ENCODE assay signal across 16 cellular contexts in the genomic region with DNA sequence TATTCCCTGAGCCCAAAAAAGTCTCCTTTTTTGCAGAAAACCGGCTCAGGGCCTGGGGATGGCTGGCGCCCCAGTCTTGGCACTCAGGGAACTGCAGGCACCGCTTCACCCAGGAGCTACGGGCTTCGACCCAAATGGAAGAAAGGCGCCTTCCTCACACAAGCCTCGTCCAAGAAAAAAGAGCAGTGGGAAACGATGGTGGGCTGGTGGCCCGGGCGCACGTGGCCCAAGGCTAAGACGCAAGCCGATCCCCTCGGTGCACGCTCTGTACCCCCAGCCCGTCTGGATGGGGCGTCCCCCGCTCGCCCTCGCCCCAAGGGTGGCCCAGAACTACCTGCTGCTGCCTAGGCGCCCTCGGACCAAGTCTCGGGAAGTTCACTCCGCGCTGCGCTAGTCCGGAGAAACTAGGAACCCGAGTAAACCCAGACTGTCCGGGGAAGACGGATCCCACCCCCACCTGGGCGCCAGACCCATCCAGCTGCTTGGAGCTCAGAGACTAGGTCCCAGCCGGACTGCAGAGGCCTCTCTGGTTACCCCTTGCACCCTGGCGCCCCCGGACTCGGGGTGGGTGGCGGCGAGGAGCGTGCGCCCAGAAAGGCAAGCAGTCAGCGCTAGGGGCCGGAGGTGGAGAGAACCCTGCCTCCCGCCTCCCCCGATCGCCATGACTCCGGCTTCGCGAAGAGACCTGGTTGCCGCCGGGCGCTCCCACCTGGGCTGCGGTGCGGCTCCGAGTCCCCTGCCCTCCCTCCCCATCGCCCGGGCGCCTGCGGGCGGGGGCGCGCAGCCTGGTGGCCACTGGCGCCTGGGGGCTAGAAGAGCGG.
DNase-seq lines count a peak whose midpoint lies in the region; ATAC-seq and TF ChIP-seq lines count a peak whose summit lies in the region.
"Had no signal": no experiment of that assay in that cellular context is flagged by ENCODE, and none has a peak within 500 bp of the region (broad histone marks: within the 10 kb centered on the region; RNA-seq: fewer than 3 reads in every experiment).

No MANE protein-coding gene starts in this region.

- H3K27me3 ChIP-seq in GM23338 (ENCODE audit: insufficient read depth) (peaks cover 32% of the 10 kb centered on the region), osteoblast (ENCODE audit: insufficient read depth, low read length) (peaks cover 2% of the 10 kb centered on the region)
- H3K27me3 ChIP-seq: Peyer's patch had no signal

- peak overlapping the region; percentile 96 for H3K4me2 ChIP-seq in GM23338
- no peak overlapping the region for H3K4me2 ChIP-seq in osteoblast (ENCODE audit: insufficient read depth, low read length)

- intact Hi-C loops in activated T-helper 2 cell treated with anti-CD3 and anti-CD28 coated beads, Interferon-gamma antibody, Interleukin-2, Interleukin-4, amounts not matched to agents 10 μg/mL and 5 μg/mL and 100 μg/mL, durations not matched to agents 14 hours and 24 hours and 36 hours (cut with micrococcal nuclease) = no loop called here

- H3K27ac ChIP-seq in GM23338 (ENCODE audit: low read depth) = no peak overlapping the region
- H3K27ac ChIP-seq in osteoblast (ENCODE audit: low read depth, low read length) = no peak overlapping the region
- H3K27ac ChIP-seq: BLaER1 treated with 17β-estradiol and CSF1 and Interleukin-3, amounts not matched to agents 10 nM and 100 nM; Peyer's patch; upper lobe of left lung had no signal

- H3K4me1 ChIP-seq in GM23338 (ENCODE audit: insufficient read depth) = peaks cover 23% of the 10 kb centered on the region
- H3K4me1 ChIP-seq in osteoblast (ENCODE audit: insufficient read depth, low read length) = no peaks in the 10 kb centered on the region
- H3K4me1 ChIP-seq: Peyer's patch had no signal

- H3K9me3 Mint-ChIP-seq in GM23338 = peaks cover 27% of the 10 kb centered on the region
- H3K9me3 Mint-ChIP-seq in activated T-helper 2 cell treated with anti-CD3 and anti-CD28 coated beads, Interferon-gamma antibody, Interleukin-2, Interleukin-4, amounts not matched to agents 10 μg/mL and 5 μg/mL and 100 μg/mL, durations not matched to agents 14 hours and 24 hours and 36 hours = peaks cover 10% of the 10 kb centered on the region

- H3K79me2 ChIP-seq in GM23338 (replicated peaks; ENCODE audit: insufficient read depth) (peaks cover 47% of the 10 kb centered on the region), osteoblast (ENCODE audit: insufficient read depth, low read length) (no peaks in the 10 kb centered on the region)

- H3K9me2 ChIP-seq in GM23338 (ENCODE audit: insufficient read depth) = no peaks in the 10 kb centered on the region

- no peak overlapping the region for H3K27ac Mint-ChIP-seq in GM23338
- H3K27ac Mint-ChIP-seq in activated T-helper 2 cell treated with anti-CD3 and anti-CD28 coated beads, Interferon-gamma antibody, Interleukin-2, Interleukin-4, amounts not matched to agents 10 μg/mL and 5 μg/mL and 100 μg/mL, durations not matched to agents 14 hours and 24 hours and 36 hours = no peak overlapping the region
- H3K27ac Mint-ChIP-seq: IgD-negative memory B cell, T-cell had no signal

- TF ChIP-seq CTCF in GM23338 (conservative IDR thresholded peaks at IDR 0.05; ENCODE audit: low read depth in 2 of 2) = peak; percentile 37 to 41; a peak in 3 of 4 replicates
- TF ChIP-seq CTCF in osteoblast (IDR thresholded peaks at IDR 0.05; ENCODE audit: extremely low read depth, low read depth, low read length) = no peak

- peaks cover 34% of the 10 kb centered on the region for H3K36me3 Mint-ChIP-seq in GM23338 (ENCODE audit: low read depth)
- H3K36me3 Mint-ChIP-seq in activated T-helper 2 cell treated with anti-CD3 and anti-CD28 coated beads, Interferon-gamma antibody, Interleukin-2, Interleukin-4, amounts not matched to agents 10 μg/mL and 5 μg/mL and 100 μg/mL, durations not matched to agents 14 hours and 24 hours and 36 hours (ENCODE audit: low read depth) = no peaks in the 10 kb centered on the region
- H3K36me3 Mint-ChIP-seq: IgD-negative memory B cell, T-cell had no signal

- no peaks in the 10 kb centered on the region for H3F3A ChIP-seq in GM23338 (replicated peaks; ENCODE audit: low read depth)

- peaks cover 21% of the 10 kb centered on the region for H3K4me1 Mint-ChIP-seq in GM23338
- H3K4me1 Mint-ChIP-seq in activated T-helper 2 cell treated with anti-CD3 and anti-CD28 coated beads, Interferon-gamma antibody, Interleukin-2, Interleukin-4, amounts not matched to agents 10 μg/mL and 5 μg/mL and 100 μg/mL, durations not matched to agents 14 hours and 24 hours and 36 hours (ENCODE audit: low read depth) = no peaks in the 10 kb centered on the region
- H3K4me1 Mint-ChIP-seq: IgD-negative memory B cell had no signal

- H4K20me1 ChIP-seq in GM23338 (replicated peaks; ENCODE audit: insufficient read depth) = no peaks in the 10 kb centered on the region; the same call in 1 of the 2 replicates
- no peaks in the 10 kb centered on the region for H4K20me1 ChIP-seq in osteoblast (ENCODE audit: insufficient read depth, low read length)
- H4K20me1 ChIP-seq: BLaER1 treated with 17β-estradiol and CSF1 and Interleukin-3, amounts not matched to agents 10 nM and 100 nM had no signal

- H3K36me3 ChIP-seq in GM23338 (ENCODE audit: insufficient read depth) = peaks cover 9% of the 10 kb centered on the region
- no peaks in the 10 kb centered on the region for H3K36me3 ChIP-seq in osteoblast (ENCODE audit: insufficient read depth, low read length)
- H3K36me3 ChIP-seq: Peyer's patch, upper lobe of left lung had no signal

- peak overlapping the region; percentile 86 for H3K4me3 Mint-ChIP-seq in GM23338
- H3K4me3 Mint-ChIP-seq in activated T-helper 2 cell treated with anti-CD3 and anti-CD28 coated beads, Interferon-gamma antibody, Interleukin-2, Interleukin-4, amounts not matched to agents 10 μg/mL and 5 μg/mL and 100 μg/mL, durations not matched to agents 14 hours and 24 hours and 36 hours (ENCODE audit: low read depth) = no peak overlapping the region
- H3K4me3 Mint-ChIP-seq: IgD-negative memory B cell, T-cell had no signal

- in situ Hi-C loops in KBM-7 (cut with MboI; ENCODE audit: low pct_unique_long_range_greater_than_20kb, low sequenced_read_pairs) = no loop called here

- DNase-seq in GM23338 (ENCODE audit: low spot score) = peak; percentile 79
- DNase-seq in NCI-H69 (lab: John Stamatoyannopoulos, UW) = peak; percentile 80
- peak; percentile 64 for DNase-seq in osteoblast (ENCODE audit: insufficient read length, low spot score, missing footprints)
- DNase-seq in ureter (ENCODE audit: low spot score) = no peak
- no peak for DNase-seq in KBM-7
- no peak for DNase-seq in activated T-helper 2 cell treated with anti-CD3 and anti-CD28 coated beads, Interferon-gamma antibody, Interleukin-2, Interleukin-4, amounts not matched to agents 10 μg/mL and 5 μg/mL and 100 μg/mL, durations not matched to agents 14 hours and 24 hours and 36 hours (ENCODE audit: low spot score)
- DNase-seq: activated CD8-positive, alpha-beta memory T cell treated with anti-CD3 and anti-CD28 coated beads, Interleukin-2, amount 50 U/mL, for 4 hours; NCI-H524 treated with DMSO at 0.1 percent for 48 hours; Peyer's patch; stimulated activated CD4-positive, alpha-beta T cell treated with anti-CD3 and anti-CD28 coated beads, Interleukin-4, amount 100 ng/mL, for 1 hour; T-cell had no signal

- H2AFZ ChIP-seq in GM23338 = peak overlapping the region; percentile 99
- H2AFZ ChIP-seq in osteoblast (ENCODE audit: low read length) = no peak overlapping the region

- no peaks in the 10 kb centered on the region for H3K9me3 ChIP-seq in osteoblast (ENCODE audit: low read depth, low read length)
- H3K9me3 ChIP-seq: upper lobe of left lung had no signal

- peak overlapping the region; percentile 90 for H3K4me3 ChIP-seq in GM23338
- peak overlapping the region; percentile 74 for H3K4me3 ChIP-seq in iPS-11a (ENCODE audit: low read depth, low read length)
- no peak overlapping the region for H3K4me3 ChIP-seq in osteoblast (ENCODE audit: insufficient read depth, low read length)
- H3K4me3 ChIP-seq: Peyer's patch, upper lobe of left lung had no signal

- peak; percentile 57 for ATAC-seq in GM23338
- ATAC-seq: activated CD4-positive, CD25-positive, alpha-beta regulatory T cell treated with anti-CD3 and anti-CD28 coated beads, Interleukin-2, amount 50 U/mL, for 24 hours; T-cell had no signal

- H3K27me3 Mint-ChIP-seq in GM23338 (ENCODE audit: insufficient read depth, low read depth, poor library complexity) = peaks cover 29% of the 10 kb centered on the region
- H3K27me3 Mint-ChIP-seq in activated T-helper 2 cell treated with anti-CD3 and anti-CD28 coated beads, Interferon-gamma antibody, Interleukin-2, Interleukin-4, amounts not matched to agents 10 μg/mL and 5 μg/mL and 100 μg/mL, durations not matched to agents 14 hours and 24 hours and 36 hours (ENCODE audit: low read depth) = peaks cover 21% of the 10 kb centered on the region

TF ChIP-seq in GM23338, 12 proteins besides CTCF, POLR2A, EP300 and RAD21 (continues in another document):
- no peak for TF ChIP-seq ETS1 (IDR thresholded peaks at IDR 0.05)

Comparison
In these comparisons a context has a peak if more than half of its experiments do, and no peak if none do; other contexts are left out.
1. DNase-seq: peak in GM23338 (single experiment), NCI-H69 (single experiment) and osteoblast (single experiment); none in ureter (single experiment), KBM-7 (single experiment) and activated T-helper 2 cell treated with anti-CD3 and anti-CD28 coated beads, Interferon-gamma antibody, Interleukin-2, Interleukin-4, amounts not matched to agents 10 μg/mL and 5 μg/mL and 100 μg/mL, durations not matched to agents 14 hours and 24 hours and 36 hours (single experiment).